Comparison of ENCODE assay signal across 19 cellular contexts in the genomic region with DNA sequence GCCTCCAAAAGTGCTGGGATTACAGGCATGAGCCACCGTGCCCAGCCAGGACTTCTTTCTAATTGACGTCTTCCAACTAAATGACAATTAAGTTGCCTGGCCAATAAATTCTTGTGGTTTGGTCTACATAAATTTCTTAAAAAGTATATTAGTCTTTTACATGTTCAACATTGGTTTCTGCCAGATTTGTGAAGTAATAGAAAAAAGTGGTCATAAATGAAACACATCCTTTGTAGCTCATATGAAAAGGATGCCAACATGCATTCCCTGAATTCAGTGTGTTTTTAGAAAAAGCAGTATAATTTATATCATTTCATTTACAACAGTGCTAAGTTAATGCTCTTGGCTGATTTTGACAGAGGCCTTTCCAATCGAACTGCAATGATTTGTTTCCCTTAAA.
DNase-seq lines count a peak whose midpoint lies in the region; ATAC-seq and TF ChIP-seq lines count a peak whose summit lies in the region.
"Had no signal": no experiment of that assay in that cellular context is flagged by ENCODE, and none has a peak within 500 bp of the region (broad histone marks: within the 10 kb centered on the region; RNA-seq: fewer than 3 reads in every experiment).

No MANE protein-coding gene starts in this region.

- no peaks in the 10 kb centered on the region for H3K36me3 ChIP-seq in vagina
- H3K36me3 ChIP-seq: BLaER1 had no signal

- H3K4me3 ChIP-seq in vagina, result no peak overlapping the region
- H3K4me3 ChIP-seq: BLaER1, GM23248 had no signal

- no peak for ATAC-seq in natural killer cell
- no peak for ATAC-seq in natural killer cell treated with Interleukin-12 subunit alpha and Interleukin-12 subunit beta and Interleukin-15 and Interleukin-18, amount 100 ng/mL, for 72 hours
- ATAC-seq in CD4-positive, alpha-beta T cell (ENCODE audit: poor library complexity), result no peak
- no peak for ATAC-seq in WTC11
- ATAC-seq in GM19324 (IDR thresholded peaks at IDR 0.05; ENCODE audit: low FRiP score, unreplicated experiment), result no peak
- ATAC-seq in HG03520 (IDR thresholded peaks at IDR 0.05; ENCODE audit: unreplicated experiment), result no peak

- TF ChIP-seq CTCF in natural killer cell (IDR thresholded peaks at IDR 0.05), result no peak
- TF ChIP-seq CTCF in CD4-positive, alpha-beta T cell (IDR thresholded peaks at IDR 0.05), result no peak
- no peak for TF ChIP-seq CTCF in vagina (IDR thresholded peaks at IDR 0.05)
- TF ChIP-seq CTCF in WTC11 (IDR thresholded peaks at IDR 0.05), result no peak

- H3K9me3 Mint-ChIP-seq in natural killer cell (no peaks in the 10 kb centered on the region), WTC11 (no peaks in the 10 kb centered on the region)
- no peaks in the 10 kb centered on the region for H3K9me3 Mint-ChIP-seq in natural killer cell treated with Interleukin-12 subunit alpha and Interleukin-12 subunit beta and Interleukin-15 and Interleukin-18, amount 100 ng/mL, for 72 hours
- no peaks in the 10 kb centered on the region for H3K9me3 Mint-ChIP-seq in CD4-positive, alpha-beta T cell
- H3K9me3 Mint-ChIP-seq: CD4-positive, alpha-beta memory T cell had no signal

- peaks cover 58% of the 10 kb centered on the region for H3K4me1 ChIP-seq in vagina
- H3K4me1 ChIP-seq: BLaER1 had no signal

- H3K27me3 ChIP-seq in CD4-positive, alpha-beta T cell (ENCODE audit: control insufficient read depth, insufficient read depth, low read length), result no peaks in the 10 kb centered on the region
- H3K27me3 ChIP-seq in vagina, result no peaks in the 10 kb centered on the region
- H3K27me3 ChIP-seq: BLaER1 had no signal

- no peaks in the 10 kb centered on the region for H3K36me3 Mint-ChIP-seq in natural killer cell
- no peaks in the 10 kb centered on the region for H3K36me3 Mint-ChIP-seq in natural killer cell treated with Interleukin-12 subunit alpha and Interleukin-12 subunit beta and Interleukin-15 and Interleukin-18, amount 100 ng/mL, for 72 hours
- H3K36me3 Mint-ChIP-seq in CD4-positive, alpha-beta T cell (ENCODE audit: low read depth), result no peaks in the 10 kb centered on the region
- H3K36me3 Mint-ChIP-seq in WTC11, result no peaks in the 10 kb centered on the region

- H3K27ac ChIP-seq in CD4-positive, alpha-beta T cell (ENCODE audit: low read depth, low read length), result no peak overlapping the region
- H3K27ac ChIP-seq in vagina, result peak overlapping the region; percentile 2
- H3K27ac ChIP-seq: BLaER1, C4-2B, GM23248 had no signal

- H3K27ac Mint-ChIP-seq in natural killer cell (peak overlapping the region; percentile 7 to 57), WTC11 (no peak overlapping the region)
- H3K27ac Mint-ChIP-seq in natural killer cell treated with Interleukin-12 subunit alpha and Interleukin-12 subunit beta and Interleukin-15 and Interleukin-18, amount 100 ng/mL, for 72 hours, result no peak overlapping the region
- H3K27ac Mint-ChIP-seq in CD4-positive, alpha-beta T cell, result peak overlapping the region; percentile 55
- H3K27ac Mint-ChIP-seq: B cell had no signal

- no peak for DNase-seq in natural killer cell
- no peak for DNase-seq in natural killer cell treated with Interleukin-12 subunit alpha and Interleukin-12 subunit beta and Interleukin-15 and Interleukin-18, amount 100 ng/mL, for 72 hours (ENCODE audit: low spot score)
- no peak for DNase-seq in CD4-positive, alpha-beta T cell
- peak; percentile 29 for DNase-seq in fibroblast of gingiva (ENCODE audit: low read depth)
- no peak for DNase-seq in vagina (ENCODE audit: extremely low spot score in 2 of 2)
- no peak for DNase-seq in WTC11 (ENCODE audit: low spot score)
- DNase-seq: Calu3; CD4-positive, alpha-beta memory T cell; COR-L47; DMS53; GF-D8; GM23248; H7; HCEC 1CT had no signal

- H3K27me3 Mint-ChIP-seq in natural killer cell (ENCODE audit: low read depth in 2 of 2), result no peaks in the 10 kb centered on the region
- H3K27me3 Mint-ChIP-seq in natural killer cell treated with Interleukin-12 subunit alpha and Interleukin-12 subunit beta and Interleukin-15 and Interleukin-18, amount 100 ng/mL, for 72 hours, result no peaks in the 10 kb centered on the region
- no peaks in the 10 kb centered on the region for H3K27me3 Mint-ChIP-seq in CD4-positive, alpha-beta T cell
- no peaks in the 10 kb centered on the region for H3K27me3 Mint-ChIP-seq in WTC11 (ENCODE audit: low read depth)
- H3K27me3 Mint-ChIP-seq: B cell; CD4-positive, alpha-beta memory T cell had no signal

- H3K9me3 ChIP-seq in CD4-positive, alpha-beta T cell (ENCODE audit: control insufficient read depth, low read length), result no peaks in the 10 kb centered on the region
- no peaks in the 10 kb centered on the region for H3K9me3 ChIP-seq in vagina
- H3K9me3 ChIP-seq: BLaER1 had no signal

- POLR2A ChIA-PET in CD4-positive, alpha-beta T cell (lab: Charles Lee), result no interaction called here
- POLR2A ChIA-PET in WTC11 (lab: Charles Lee), result no interaction called here

- intact Hi-C loops in natural killer cell (cut with micrococcal nuclease), result no loop called here
- intact Hi-C loops in CD4-positive, alpha-beta T cell (cut with DNase I, micrococcal nuclease), result loop anchor here in 1 of 2 experiments (2.0 kb wide), 1 partner anchor 18 kb away; no protein-coding TSS in a partner anchor
- intact Hi-C loops in vagina (cut with DNase I), result no loop called here

- peaks cover 80 to 82% of the 10 kb centered on the region in 2 donors for H3K4me1 Mint-ChIP-seq in natural killer cell
- peaks cover 33 to 47% of the 10 kb centered on the region in 2 donors for H3K4me1 Mint-ChIP-seq in natural killer cell treated with Interleukin-12 subunit alpha and Interleukin-12 subunit beta and Interleukin-15 and Interleukin-18, amount 100 ng/mL, for 72 hours (ENCODE audit: low read depth in 2 of 2)
- peaks cover 44% of the 10 kb centered on the region for H3K4me1 Mint-ChIP-seq in CD4-positive, alpha-beta T cell (ENCODE audit: low read depth)
- H3K4me1 Mint-ChIP-seq in WTC11, result peaks cover 9% of the 10 kb centered on the region; the same call in 1 of the 2 replicates
- H3K4me1 Mint-ChIP-seq: B cell had no signal

- H3K4me3 Mint-ChIP-seq in natural killer cell (no peak overlapping the region), WTC11 (no peak overlapping the region)
- H3K4me3 Mint-ChIP-seq in natural killer cell treated with Interleukin-12 subunit alpha and Interleukin-12 subunit beta and Interleukin-15 and Interleukin-18, amount 100 ng/mL, for 72 hours, result no peak overlapping the region
- no peak overlapping the region for H3K4me3 Mint-ChIP-seq in CD4-positive, alpha-beta T cell
- H3K4me3 Mint-ChIP-seq: B cell had no signal

- no peak for TF ChIP-seq POLR2A in vagina (IDR thresholded peaks at IDR 0.05)

- CTCF ChIA-PET in CD4-positive, alpha-beta T cell (lab: Charles Lee), result no interaction called here
- CTCF ChIA-PET in WTC11 (lab: Charles Lee), result no interaction called here

TF ChIP-seq in WTC11, 78 proteins besides CTCF, POLR2A, EP300 and RAD21 (continues in another document):
- TF ChIP-seq, protein P1, sequence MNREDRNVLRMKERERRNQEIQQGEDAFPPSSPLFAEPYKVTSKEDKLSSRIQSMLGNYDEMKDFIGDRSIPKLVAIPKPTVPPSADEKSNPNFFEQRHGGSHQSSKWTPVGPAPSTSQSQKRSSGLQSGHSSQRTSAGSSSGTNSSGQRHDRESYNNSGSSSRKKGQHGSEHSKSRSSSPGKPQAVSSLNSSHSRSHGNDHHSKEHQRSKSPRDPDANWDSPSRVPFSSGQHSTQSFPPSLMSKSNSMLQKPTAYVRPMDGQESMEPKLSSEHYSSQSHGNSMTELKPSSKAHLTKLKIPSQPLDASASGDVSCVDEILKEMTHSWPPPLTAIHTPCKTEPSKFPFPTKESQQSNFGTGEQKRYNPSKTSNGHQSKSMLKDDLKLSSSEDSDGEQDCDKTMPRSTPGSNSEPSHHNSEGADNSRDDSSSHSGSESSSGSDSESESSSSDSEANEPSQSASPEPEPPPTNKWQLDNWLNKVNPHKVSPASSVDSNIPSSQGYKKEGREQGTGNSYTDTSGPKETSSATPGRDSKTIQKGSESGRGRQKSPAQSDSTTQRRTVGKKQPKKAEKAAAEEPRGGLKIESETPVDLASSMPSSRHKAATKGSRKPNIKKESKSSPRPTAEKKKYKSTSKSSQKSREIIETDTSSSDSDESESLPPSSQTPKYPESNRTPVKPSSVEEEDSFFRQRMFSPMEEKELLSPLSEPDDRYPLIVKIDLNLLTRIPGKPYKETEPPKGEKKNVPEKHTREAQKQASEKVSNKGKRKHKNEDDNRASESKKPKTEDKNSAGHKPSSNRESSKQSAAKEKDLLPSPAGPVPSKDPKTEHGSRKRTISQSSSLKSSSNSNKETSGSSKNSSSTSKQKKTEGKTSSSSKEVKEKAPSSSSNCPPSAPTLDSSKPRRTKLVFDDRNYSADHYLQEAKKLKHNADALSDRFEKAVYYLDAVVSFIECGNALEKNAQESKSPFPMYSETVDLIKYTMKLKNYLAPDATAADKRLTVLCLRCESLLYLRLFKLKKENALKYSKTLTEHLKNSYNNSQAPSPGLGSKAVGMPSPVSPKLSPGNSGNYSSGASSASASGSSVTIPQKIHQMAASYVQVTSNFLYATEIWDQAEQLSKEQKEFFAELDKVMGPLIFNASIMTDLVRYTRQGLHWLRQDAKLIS (CRISPR knock-in tag; IDR thresholded peaks at IDR 0.05; ENCODE audit: borderline replicate concordance), result no peak
- TF ChIP-seq, protein P2, sequence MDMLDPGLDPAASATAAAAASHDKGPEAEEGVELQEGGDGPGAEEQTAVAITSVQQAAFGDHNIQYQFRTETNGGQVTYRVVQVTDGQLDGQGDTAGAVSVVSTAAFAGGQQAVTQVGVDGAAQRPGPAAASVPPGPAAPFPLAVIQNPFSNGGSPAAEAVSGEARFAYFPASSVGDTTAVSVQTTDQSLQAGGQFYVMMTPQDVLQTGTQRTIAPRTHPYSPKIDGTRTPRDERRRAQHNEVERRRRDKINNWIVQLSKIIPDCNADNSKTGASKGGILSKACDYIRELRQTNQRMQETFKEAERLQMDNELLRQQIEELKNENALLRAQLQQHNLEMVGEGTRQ (CRISPR knock-in tag; IDR thresholded peaks at IDR 0.05), result no peak
- TF ChIP-seq GRHL2 (CRISPR knock-in tag; IDR thresholded peaks at IDR 0.05; ENCODE audit: insufficient replicate concordance, severe bottlenecking), result no peak
- TF ChIP-seq, protein P3, sequence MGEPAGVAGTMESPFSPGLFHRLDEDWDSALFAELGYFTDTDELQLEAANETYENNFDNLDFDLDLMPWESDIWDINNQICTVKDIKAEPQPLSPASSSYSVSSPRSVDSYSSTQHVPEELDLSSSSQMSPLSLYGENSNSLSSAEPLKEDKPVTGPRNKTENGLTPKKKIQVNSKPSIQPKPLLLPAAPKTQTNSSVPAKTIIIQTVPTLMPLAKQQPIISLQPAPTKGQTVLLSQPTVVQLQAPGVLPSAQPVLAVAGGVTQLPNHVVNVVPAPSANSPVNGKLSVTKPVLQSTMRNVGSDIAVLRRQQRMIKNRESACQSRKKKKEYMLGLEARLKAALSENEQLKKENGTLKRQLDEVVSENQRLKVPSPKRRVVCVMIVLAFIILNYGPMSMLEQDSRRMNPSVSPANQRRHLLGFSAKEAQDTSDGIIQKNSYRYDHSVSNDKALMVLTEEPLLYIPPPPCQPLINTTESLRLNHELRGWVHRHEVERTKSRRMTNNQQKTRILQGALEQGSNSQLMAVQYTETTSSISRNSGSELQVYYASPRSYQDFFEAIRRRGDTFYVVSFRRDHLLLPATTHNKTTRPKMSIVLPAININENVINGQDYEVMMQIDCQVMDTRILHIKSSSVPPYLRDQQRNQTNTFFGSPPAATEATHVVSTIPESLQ (CRISPR knock-in tag; IDR thresholded peaks at IDR 0.05), result no peak

Comparison
In these comparisons a context has a peak if more than half of its experiments do, and no peak if none do; other contexts are left out.
1. H3K27ac Mint-ChIP-seq: peak in natural killer cell (2 of 2) and CD4-positive, alpha-beta T cell (single experiment); none in natural killer cell treated with Interleukin-12 subunit alpha and Interleukin-12 subunit beta and Interleukin-15 and Interleukin-18, amount 100 ng/mL, for 72 hours (0 of 2) and WTC11 (single experiment).